1 cellular context compared by ENCODE assay signal in the genomic region with DNA sequence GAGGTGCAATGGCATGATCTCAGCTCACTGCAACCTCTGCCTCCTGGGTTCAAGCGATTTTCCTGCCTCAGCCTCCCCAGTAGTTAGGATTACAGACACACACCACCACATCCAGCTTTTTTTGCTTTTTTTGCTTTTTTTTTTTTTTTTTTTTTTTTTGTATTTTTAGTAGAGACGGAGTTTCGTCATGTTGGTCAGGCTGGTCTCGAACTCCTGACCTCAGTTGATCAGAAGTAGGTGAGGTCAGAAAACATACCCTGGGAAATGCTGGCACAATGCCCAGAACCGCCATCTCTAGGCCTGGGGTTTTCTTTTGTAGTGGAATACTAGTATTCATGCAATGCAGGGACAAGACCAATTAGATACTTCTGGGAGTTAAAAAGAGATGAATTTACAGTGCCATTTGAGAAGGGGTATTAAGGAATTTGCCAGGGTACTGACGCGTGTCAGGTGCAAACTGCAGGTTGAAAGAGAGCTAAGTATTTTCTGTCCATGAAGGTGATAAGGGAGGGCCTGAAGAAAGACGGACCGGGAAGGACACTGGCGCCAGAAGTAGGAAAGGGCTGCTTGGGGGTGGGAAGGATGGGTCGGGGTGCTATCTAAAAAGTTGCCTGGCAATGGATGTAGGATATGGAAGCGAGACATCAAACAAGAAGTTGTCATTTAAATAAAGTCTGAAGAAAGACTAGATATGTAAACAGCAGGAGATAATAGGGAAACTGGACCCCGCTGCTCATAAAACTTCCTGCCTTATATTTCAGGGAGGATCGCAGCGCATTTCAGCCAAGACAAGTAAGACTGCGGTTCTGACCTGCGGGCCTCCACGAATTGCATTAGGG.
TF ChIP-seq lines count a peak whose summit lies in the region.

No MANE protein-coding gene starts in this region.

TF ChIP-seq in HEK293T, 16 proteins besides CTCF, POLR2A, EP300 and RAD21:
- TF ChIP-seq ZNF384 (IDR thresholded peaks at IDR 0.05) = peak; percentile 40; the same call in 1 of the 2 replicates
